1 cellular context compared by ENCODE assay signal in the genomic region with DNA sequence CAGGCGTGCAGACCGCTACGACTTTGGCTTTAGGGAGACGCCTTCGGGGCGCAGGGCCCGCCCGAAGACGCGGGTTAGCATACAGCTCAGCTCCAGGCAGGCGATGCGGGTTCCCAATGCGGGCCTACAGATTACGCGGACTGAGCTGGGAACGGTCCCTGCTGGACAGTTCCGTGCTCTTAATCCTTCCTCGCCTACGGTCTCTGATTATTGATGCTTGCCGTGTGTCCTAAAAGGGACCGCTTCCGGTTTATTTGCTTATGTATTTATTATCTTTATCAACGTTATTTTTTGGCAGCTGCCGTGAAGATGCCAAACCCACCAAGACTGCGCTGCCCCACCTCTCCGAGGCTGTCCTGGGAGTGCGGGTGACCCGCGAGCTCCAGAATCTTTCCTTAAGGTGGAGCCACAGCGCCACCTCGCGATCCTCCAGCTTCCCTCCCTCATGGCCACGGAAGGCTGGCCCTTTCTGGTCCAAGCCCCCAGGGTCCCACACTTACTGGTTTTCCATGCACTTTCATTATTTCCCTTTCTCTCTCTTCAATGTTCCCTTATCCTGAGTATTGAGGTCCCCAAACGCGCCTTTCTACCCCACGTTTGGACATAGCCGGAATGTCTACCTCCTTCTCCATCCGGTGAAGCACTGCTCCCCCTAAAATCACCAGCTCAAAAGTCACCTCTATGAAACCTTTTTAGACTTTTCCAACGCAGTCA.
TF ChIP-seq lines count a peak whose summit lies in the region.

No MANE protein-coding gene starts in this region.

TF ChIP-seq in HEK293, 187 proteins besides CTCF, POLR2A, EP300 and RAD21 (continued from another document):
- TF ChIP-seq, protein P1, sequence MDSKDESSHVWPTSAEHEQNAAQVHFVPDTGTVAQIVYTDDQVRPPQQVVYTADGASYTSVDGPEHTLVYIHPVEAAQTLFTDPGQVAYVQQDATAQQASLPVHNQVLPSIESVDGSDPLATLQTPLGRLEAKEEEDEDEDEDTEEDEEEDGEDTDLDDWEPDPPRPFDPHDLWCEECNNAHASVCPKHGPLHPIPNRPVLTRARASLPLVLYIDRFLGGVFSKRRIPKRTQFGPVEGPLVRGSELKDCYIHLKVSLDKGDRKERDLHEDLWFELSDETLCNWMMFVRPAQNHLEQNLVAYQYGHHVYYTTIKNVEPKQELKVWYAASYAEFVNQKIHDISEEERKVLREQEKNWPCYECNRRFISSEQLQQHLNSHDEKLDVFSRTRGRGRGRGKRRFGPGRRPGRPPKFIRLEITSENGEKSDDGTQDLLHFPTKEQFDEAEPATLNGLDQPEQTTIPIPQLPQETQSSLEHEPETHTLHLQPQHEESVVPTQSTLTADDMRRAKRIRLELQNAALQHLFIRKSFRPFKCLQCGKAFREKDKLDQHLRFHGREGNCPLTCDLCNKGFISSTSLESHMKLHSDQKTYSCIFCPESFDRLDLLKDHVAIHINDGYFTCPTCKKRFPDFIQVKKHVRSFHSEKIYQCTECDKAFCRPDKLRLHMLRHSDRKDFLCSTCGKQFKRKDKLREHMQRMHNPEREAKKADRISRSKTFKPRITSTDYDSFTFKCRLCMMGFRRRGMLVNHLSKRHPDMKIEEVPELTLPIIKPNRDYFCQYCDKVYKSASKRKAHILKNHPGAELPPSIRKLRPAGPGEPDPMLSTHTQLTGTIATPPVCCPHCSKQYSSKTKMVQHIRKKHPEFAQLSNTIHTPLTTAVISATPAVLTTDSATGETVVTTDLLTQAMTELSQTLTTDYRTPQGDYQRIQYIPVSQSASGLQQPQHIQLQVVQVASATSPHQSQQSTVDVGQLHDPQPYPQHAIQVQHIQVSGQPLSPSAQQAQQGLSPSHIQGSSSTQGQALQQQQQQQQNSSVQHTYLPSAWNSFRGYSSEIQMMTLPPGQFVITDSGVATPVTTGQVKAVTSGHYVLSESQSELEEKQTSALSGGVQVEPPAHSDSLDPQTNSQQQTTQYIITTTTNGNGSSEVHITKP (tag by site-specific recombination; IDR thresholded peaks at IDR 0.05): peak; percentile 79
- TF ChIP-seq, protein P2, sequence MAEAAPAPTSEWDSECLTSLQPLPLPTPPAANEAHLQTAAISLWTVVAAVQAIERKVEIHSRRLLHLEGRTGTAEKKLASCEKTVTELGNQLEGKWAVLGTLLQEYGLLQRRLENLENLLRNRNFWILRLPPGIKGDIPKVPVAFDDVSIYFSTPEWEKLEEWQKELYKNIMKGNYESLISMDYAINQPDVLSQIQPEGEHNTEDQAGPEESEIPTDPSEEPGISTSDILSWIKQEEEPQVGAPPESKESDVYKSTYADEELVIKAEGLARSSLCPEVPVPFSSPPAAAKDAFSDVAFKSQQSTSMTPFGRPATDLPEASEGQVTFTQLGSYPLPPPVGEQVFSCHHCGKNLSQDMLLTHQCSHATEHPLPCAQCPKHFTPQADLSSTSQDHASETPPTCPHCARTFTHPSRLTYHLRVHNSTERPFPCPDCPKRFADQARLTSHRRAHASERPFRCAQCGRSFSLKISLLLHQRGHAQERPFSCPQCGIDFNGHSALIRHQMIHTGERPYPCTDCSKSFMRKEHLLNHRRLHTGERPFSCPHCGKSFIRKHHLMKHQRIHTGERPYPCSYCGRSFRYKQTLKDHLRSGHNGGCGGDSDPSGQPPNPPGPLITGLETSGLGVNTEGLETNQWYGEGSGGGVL (tag by site-specific recombination; IDR thresholded peaks at IDR 0.05): no peak
- TF ChIP-seq ZNF19 (tag by site-specific recombination; IDR thresholded peaks at IDR 0.05; ENCODE audit: low read depth) (no peak), ZNF433 (tag by site-specific recombination; IDR thresholded peaks at IDR 0.05; ENCODE audit: low read depth) (no peak), ZNF2 (tag by site-specific recombination; IDR thresholded peaks at IDR 0.05) (peak; percentile 78), ZNF157 (tag by site-specific recombination; IDR thresholded peaks at IDR 0.05) (no peak), SP7 (tag by site-specific recombination; IDR thresholded peaks at IDR 0.05) (peak; percentile 55), BCL11B (tag by site-specific recombination; IDR thresholded peaks at IDR 0.05; ENCODE audit: low read depth) (0 out of 2 replicates have a peak, but pooled peaks have one; percentile 37), FEZF1 (tag by site-specific recombination; IDR thresholded peaks at IDR 0.05) (no peak), ZBTB8A (tag by site-specific recombination; IDR thresholded peaks at IDR 0.05) (0 out of 2 replicates have a peak, but pooled peaks have one; percentile 12), ZNF561 (tag by site-specific recombination; IDR thresholded peaks at IDR 0.05; ENCODE audit: borderline replicate concordance) (no peak), ZNF623 (tag by site-specific recombination; IDR thresholded peaks at IDR 0.05) (peak; percentile 29; the same call in 1 of the 2 replicates), ZNF621 (tag by site-specific recombination; IDR thresholded peaks at IDR 0.05) (no peak), ZBTB17 (tag by site-specific recombination; IDR thresholded peaks at IDR 0.05) (peak; percentile 42; the same call in 1 of the 2 replicates), ZNF211 (tag by site-specific recombination; IDR thresholded peaks at IDR 0.05; ENCODE audit: low read depth) (no peak), ZNF76 (tag by site-specific recombination; IDR thresholded peaks at IDR 0.05; ENCODE audit: borderline replicate concordance, low read depth) (no peak), GLIS1 (tag by site-specific recombination; IDR thresholded peaks at IDR 0.05) (0 out of 2 replicates have a peak, but pooled peaks have one; percentile 9), ZNF654 (tag by site-specific recombination; IDR thresholded peaks at IDR 0.05; ENCODE audit: low read depth) (peak; percentile 98)
- TF ChIP-seq, protein P3, sequence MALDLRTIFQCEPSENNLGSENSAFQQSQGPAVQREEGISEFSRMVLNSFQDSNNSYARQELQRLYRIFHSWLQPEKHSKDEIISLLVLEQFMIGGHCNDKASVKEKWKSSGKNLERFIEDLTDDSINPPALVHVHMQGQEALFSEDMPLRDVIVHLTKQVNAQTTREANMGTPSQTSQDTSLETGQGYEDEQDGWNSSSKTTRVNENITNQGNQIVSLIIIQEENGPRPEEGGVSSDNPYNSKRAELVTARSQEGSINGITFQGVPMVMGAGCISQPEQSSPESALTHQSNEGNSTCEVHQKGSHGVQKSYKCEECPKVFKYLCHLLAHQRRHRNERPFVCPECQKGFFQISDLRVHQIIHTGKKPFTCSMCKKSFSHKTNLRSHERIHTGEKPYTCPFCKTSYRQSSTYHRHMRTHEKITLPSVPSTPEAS (tag by site-specific recombination; IDR thresholded peaks at IDR 0.05): no peak
- TF ChIP-seq, protein P4, sequence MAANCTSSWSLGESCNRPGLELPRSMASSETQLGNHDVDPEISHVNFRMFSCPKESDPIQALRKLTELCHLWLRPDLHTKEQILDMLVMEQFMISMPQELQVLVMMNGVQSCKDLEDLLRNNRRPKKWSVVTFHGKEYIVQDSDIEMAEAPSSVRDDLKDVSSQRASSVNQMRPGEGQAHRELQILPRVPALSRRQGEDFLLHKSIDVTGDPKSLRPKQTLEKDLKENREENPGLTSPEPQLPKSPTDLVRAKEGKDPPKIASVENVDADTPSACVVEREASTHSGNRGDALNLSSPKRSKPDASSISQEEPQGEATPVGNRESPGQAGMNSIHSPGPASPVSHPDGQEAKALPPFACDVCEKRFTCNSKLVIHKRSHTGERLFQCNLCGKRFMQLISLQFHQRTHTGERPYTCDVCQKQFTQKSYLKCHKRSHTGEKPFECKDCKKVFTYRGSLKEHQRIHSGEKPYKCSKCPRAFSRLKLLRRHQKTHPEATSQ (tag by site-specific recombination; IDR thresholded peaks at IDR 0.05): no peak
- TF ChIP-seq, protein P5, sequence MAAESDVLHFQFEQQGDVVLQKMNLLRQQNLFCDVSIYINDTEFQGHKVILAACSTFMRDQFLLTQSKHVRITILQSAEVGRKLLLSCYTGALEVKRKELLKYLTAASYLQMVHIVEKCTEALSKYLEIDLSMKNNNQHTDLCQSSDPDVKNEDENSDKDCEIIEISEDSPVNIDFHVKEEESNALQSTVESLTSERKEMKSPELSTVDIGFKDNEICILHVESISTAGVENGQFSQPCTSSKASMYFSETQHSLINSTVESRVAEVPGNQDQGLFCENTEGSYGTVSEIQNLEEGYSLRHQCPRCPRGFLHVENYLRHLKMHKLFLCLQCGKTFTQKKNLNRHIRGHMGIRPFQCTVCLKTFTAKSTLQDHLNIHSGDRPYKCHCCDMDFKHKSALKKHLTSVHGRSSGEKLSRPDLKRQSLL (tag by site-specific recombination; IDR thresholded peaks at IDR 0.05): 0 out of 2 replicates have a peak, but pooled peaks have one; percentile 56
- TF ChIP-seq, protein P6, sequence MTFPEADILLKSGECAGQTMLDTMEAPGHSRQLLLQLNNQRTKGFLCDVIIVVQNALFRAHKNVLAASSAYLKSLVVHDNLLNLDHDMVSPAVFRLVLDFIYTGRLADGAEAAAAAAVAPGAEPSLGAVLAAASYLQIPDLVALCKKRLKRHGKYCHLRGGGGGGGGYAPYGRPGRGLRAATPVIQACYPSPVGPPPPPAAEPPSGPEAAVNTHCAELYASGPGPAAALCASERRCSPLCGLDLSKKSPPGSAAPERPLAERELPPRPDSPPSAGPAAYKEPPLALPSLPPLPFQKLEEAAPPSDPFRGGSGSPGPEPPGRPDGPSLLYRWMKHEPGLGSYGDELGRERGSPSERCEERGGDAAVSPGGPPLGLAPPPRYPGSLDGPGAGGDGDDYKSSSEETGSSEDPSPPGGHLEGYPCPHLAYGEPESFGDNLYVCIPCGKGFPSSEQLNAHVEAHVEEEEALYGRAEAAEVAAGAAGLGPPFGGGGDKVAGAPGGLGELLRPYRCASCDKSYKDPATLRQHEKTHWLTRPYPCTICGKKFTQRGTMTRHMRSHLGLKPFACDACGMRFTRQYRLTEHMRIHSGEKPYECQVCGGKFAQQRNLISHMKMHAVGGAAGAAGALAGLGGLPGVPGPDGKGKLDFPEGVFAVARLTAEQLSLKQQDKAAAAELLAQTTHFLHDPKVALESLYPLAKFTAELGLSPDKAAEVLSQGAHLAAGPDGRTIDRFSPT (tag by site-specific recombination; IDR thresholded peaks at IDR 0.05): no peak
